ENCODE assay signal across 33 cellular contexts in genomic region chr3:175485436-175485835, GRCh38.
"Had no signal": no experiment of that assay in that cellular context is flagged by ENCODE, and none has a peak within 500 bp of the region (broad histone marks: within the 10 kb centered on the region; RNA-seq: fewer than 3 reads in every experiment).

No MANE protein-coding gene starts in this region.

- H3K4me2 ChIP-seq: smooth muscle cell had no signal

- H3K4me3 Mint-ChIP-seq: activated CD4-positive, alpha-beta memory T cell treated with anti-CD3 and anti-CD28 coated beads for 36 hours; activated CD4-positive, alpha-beta T cell treated with anti-CD3 and anti-CD28 coated beads, Interleukin-2, amount 10 ng/mL, durations not matched to agents 24 days and 14 days; activated T-helper 1 cell treated with anti-CD3 and anti-CD28 coated beads, Interleukin-12 subunit alpha, Interleukin-12 subunit beta, Interleukin-2, Interleukin-4 antibody, amounts not matched to agents 30 ng/mL and 10 ng/mL and 1 ng/mL, durations not matched to agents 14 hours and 24 hours and 36 hours; mesothelial cell of epicardium; naive B cell; nephron progenitor cell; stimulated activated memory B cell treated with anti-CD40 and anti-IgM and Interleukin-4, amounts not matched to agents 10 μg/mL and 1 μg/mL and 100 μg/mL, for 72 hours; stimulated activated naive CD8-positive, alpha-beta T cell treated with anti-CD3 and anti-CD28 coated beads, Interleukin-15, amount 100 ng/mL, for 72 hours had no signal

- H3K36me3 Mint-ChIP-seq: activated CD4-positive, alpha-beta memory T cell treated with anti-CD3 and anti-CD28 coated beads for 36 hours; mesothelial cell of epicardium; naive B cell; stimulated activated memory B cell treated with anti-CD40 and anti-IgM and Interleukin-4, amounts not matched to agents 10 μg/mL and 1 μg/mL and 100 μg/mL, for 72 hours had no signal

- H3K27me3 Mint-ChIP-seq: activated CD4-positive, alpha-beta memory T cell treated with anti-CD3 and anti-CD28 coated beads for 36 hours; activated CD4-positive, alpha-beta T cell treated with anti-CD3 and anti-CD28 coated beads, Interleukin-2, amount 10 ng/mL, durations not matched to agents 24 days and 14 days; naive B cell; stimulated activated memory B cell treated with anti-CD40 and anti-IgM and Interleukin-4, amounts not matched to agents 10 μg/mL and 1 μg/mL and 100 μg/mL, for 72 hours; stimulated activated naive CD8-positive, alpha-beta T cell treated with anti-CD3 and anti-CD28 coated beads, Interleukin-15, amount 100 ng/mL, for 72 hours had no signal

- H3K4me3 ChIP-seq: breast epithelium, esophagus muscularis mucosa, left ventricle myocardium inferior, psoas muscle, sigmoid colon, smooth muscle cell, suprapubic skin, tibial artery, upper lobe of right lung had no signal

- DNase-seq: activated CD4-positive, alpha-beta memory T cell treated with anti-CD3 and anti-CD28 coated beads for 36 hours; activated CD4-positive, alpha-beta T cell treated with anti-CD3 and anti-CD28 coated beads, Interleukin-2, amount 10 ng/mL, durations not matched to agents 24 days and 14 days; activated CD8-positive, alpha-beta memory T cell treated with anti-CD3 and anti-CD28 coated beads, Interleukin-2, amount 50 U/mL, for 4 hours; activated effector memory CD4-positive, alpha-beta T cell treated with anti-CD3 and anti-CD28 coated beads, Interleukin-2, amount 50 U/mL, for 16 hours; activated naive CD4-positive, alpha-beta T cell treated with anti-CD3 and anti-CD28 coated beads, Interleukin-2, amount 50 U/mL, for 16 hours; activated T-cell treated with anti-CD3 and anti-CD28 coated beads, Interleukin-2, amount 50 U/mL, for 1 hour; amniotic stem cell; central memory CD4-positive, alpha-beta T cell; left ventricle myocardium inferior; mammary epithelial cell; naive B cell; nephron progenitor cell; nucleus accumbens; psoas muscle; sigmoid colon; stimulated activated CD4-positive, alpha-beta T cell treated with anti-CD3 and anti-CD28 coated beads, Interleukin-1b, Interleukin-23, amount 100 ng/mL, for 48 hours; stimulated activated CD4-positive, alpha-beta T cell treated with anti-CD3 and anti-CD28 coated beads, Interleukin-4, amount 100 ng/mL, for 4 hours; stimulated activated CD8-positive, alpha-beta memory T cell treated with anti-CD3 and anti-CD28 coated beads, Interleukin-4, amount 100 ng/mL, for 48 hours; stimulated activated naive CD8-positive, alpha-beta T cell treated with anti-CD3 and anti-CD28 coated beads, Interleukin-15, amount 100 ng/mL, for 72 hours; T-helper 1 cell; tibial artery; upper lobe of right lung; WERI-Rb-1 had no signal

- H3K9me3 ChIP-seq: breast epithelium, esophagus muscularis mucosa, left ventricle myocardium inferior, psoas muscle, sigmoid colon, suprapubic skin, tibial artery, upper lobe of right lung had no signal

- H3K4me1 ChIP-seq: breast epithelium, esophagus muscularis mucosa, foreskin keratinocyte, left ventricle myocardium inferior, parathyroid adenoma, psoas muscle, sigmoid colon, suprapubic skin, tibial artery, upper lobe of right lung had no signal

- H3K9ac ChIP-seq: parathyroid adenoma had no signal

- H3K9me3 Mint-ChIP-seq: activated CD4-positive, alpha-beta memory T cell treated with anti-CD3 and anti-CD28 coated beads for 36 hours; activated CD4-positive, alpha-beta T cell treated with anti-CD3 and anti-CD28 coated beads, Interleukin-2, amount 10 ng/mL, durations not matched to agents 24 days and 14 days; activated T-helper 1 cell treated with anti-CD3 and anti-CD28 coated beads, Interleukin-12 subunit alpha, Interleukin-12 subunit beta, Interleukin-2, Interleukin-4 antibody, amounts not matched to agents 30 ng/mL and 10 ng/mL and 1 ng/mL, durations not matched to agents 14 hours and 24 hours and 36 hours; mesothelial cell of epicardium; naive B cell; nephron progenitor cell; stimulated activated memory B cell treated with anti-CD40 and anti-IgM and Interleukin-4, amounts not matched to agents 10 μg/mL and 1 μg/mL and 100 μg/mL, for 72 hours had no signal

- H3K79me2 ChIP-seq: parathyroid adenoma had no signal

- H3K27ac Mint-ChIP-seq: activated CD4-positive, alpha-beta memory T cell treated with anti-CD3 and anti-CD28 coated beads for 36 hours; activated CD4-positive, alpha-beta T cell treated with anti-CD3 and anti-CD28 coated beads, Interleukin-2, amount 10 ng/mL, durations not matched to agents 24 days and 14 days; activated T-helper 1 cell treated with anti-CD3 and anti-CD28 coated beads, Interleukin-12 subunit alpha, Interleukin-12 subunit beta, Interleukin-2, Interleukin-4 antibody, amounts not matched to agents 30 ng/mL and 10 ng/mL and 1 ng/mL, durations not matched to agents 14 hours and 24 hours and 36 hours; mesothelial cell of epicardium; naive B cell; nephron progenitor cell; stimulated activated memory B cell treated with anti-CD40 and anti-IgM and Interleukin-4, amounts not matched to agents 10 μg/mL and 1 μg/mL and 100 μg/mL, for 72 hours; stimulated activated naive CD8-positive, alpha-beta T cell treated with anti-CD3 and anti-CD28 coated beads, Interleukin-15, amount 100 ng/mL, for 72 hours had no signal

- H3K27me3 ChIP-seq: breast epithelium, esophagus muscularis mucosa, foreskin keratinocyte, sigmoid colon, suprapubic skin, tibial artery, upper lobe of right lung had no signal

- ATAC-seq: activated CD4-positive, CD25-positive, alpha-beta regulatory T cell treated with anti-CD3 and anti-CD28 coated beads, Interleukin-2, amount 50 U/mL, for 24 hours; foreskin keratinocyte; psoas muscle; stimulated activated naive CD8-positive, alpha-beta T cell treated with anti-CD3 and anti-CD28 coated beads, Interleukin-15, amount 100 ng/mL, for 72 hours; upper lobe of right lung had no signal

- H3K4me1 Mint-ChIP-seq: activated CD4-positive, alpha-beta T cell treated with anti-CD3 and anti-CD28 coated beads, Interleukin-2, amount 10 ng/mL, durations not matched to agents 24 days and 14 days; nephron progenitor cell; stimulated activated memory B cell treated with anti-CD40 and anti-IgM and Interleukin-4, amounts not matched to agents 10 μg/mL and 1 μg/mL and 100 μg/mL, for 72 hours; stimulated activated naive CD8-positive, alpha-beta T cell treated with anti-CD3 and anti-CD28 coated beads, Interleukin-15, amount 100 ng/mL, for 72 hours had no signal

- H3K36me3 ChIP-seq: breast epithelium, esophagus muscularis mucosa, left ventricle myocardium inferior, sigmoid colon, suprapubic skin, tibial artery, upper lobe of right lung, WERI-Rb-1 had no signal

- H3K27ac ChIP-seq: breast epithelium, esophagus muscularis mucosa, foreskin keratinocyte, left ventricle myocardium inferior, parathyroid adenoma, psoas muscle, sigmoid colon, suprapubic skin, tibial artery, upper lobe of right lung, WERI-Rb-1 had no signal

- H2AFZ ChIP-seq: parathyroid adenoma had no signal
